ENCODE assay signal across 13 cellular contexts in the genomic region with DNA sequence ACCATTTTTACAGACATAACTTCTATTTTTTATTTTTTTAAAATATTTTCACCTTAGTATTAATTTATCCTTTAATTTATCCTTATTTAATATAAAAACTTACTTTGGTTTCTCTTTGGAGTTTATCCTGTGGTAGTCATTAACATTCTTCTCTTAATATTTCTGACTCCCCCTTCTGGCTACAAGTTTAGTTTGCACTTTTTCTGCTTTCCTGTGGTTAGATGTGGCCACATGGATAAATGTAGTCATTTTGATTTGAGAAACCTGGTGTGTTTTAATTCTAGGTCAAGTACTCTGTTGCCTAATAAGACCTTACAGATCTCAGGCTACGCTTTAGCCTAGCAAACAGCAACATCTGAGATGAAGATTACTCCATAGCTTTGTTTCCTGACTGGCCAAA.
DNase-seq lines count a peak whose midpoint lies in the region; TF ChIP-seq lines count a peak whose summit lies in the region.
"Had no signal": no experiment of that assay in that cellular context is flagged by ENCODE, and none has a peak within 500 bp of the region (broad histone marks: within the 10 kb centered on the region; RNA-seq: fewer than 3 reads in every experiment).

No MANE protein-coding gene starts in this region.

- no peak overlapping the region for H3K27ac ChIP-seq in transverse colon
- H3K27ac ChIP-seq: adrenal gland had no signal

- TF ChIP-seq POLR2A in transverse colon (IDR thresholded peaks at IDR 0.05): no peak

- DNase-seq in AML-193 (lab: John Stamatoyannopoulos, UW): peak; percentile 24 to 26
- peak; percentile 35 for DNase-seq in HT-29 (ENCODE audit: low spot score)
- peak; percentile 47 for DNase-seq in SK-MEL-5 (ENCODE audit: low read depth, low spot score)
- peak; percentile 0 for DNase-seq in fibroblast of villous mesenchyme (ENCODE audit: low read depth)
- no peak for DNase-seq in AG08396 (ENCODE audit: low spot score)
- no peak for DNase-seq in NCI-H146 treated with DMSO at 0.1 percent for 48 hours (lab: John Stamatoyannopoulos, UW; ENCODE audit: unreplicated experiment)
- no peak for DNase-seq in transverse colon
- DNase-seq in T-helper 1 cell: no peak
- DNase-seq: activated CD8-positive, alpha-beta memory T cell treated with anti-CD3 and anti-CD28 coated beads, Interleukin-2, amount 50 U/mL, for 4 hours; adrenal gland; CD8-positive, alpha-beta T cell; islet precursor cell; stimulated activated naive CD8-positive, alpha-beta T cell treated with anti-CD3 and anti-CD28 coated beads, Interleukin-15, Interleukin-2, amounts not matched to agents 100 U/mL and 50 U/mL, for 24 hours had no signal

- no peaks in the 10 kb centered on the region for H3K9me3 ChIP-seq in transverse colon
- H3K9me3 ChIP-seq: adrenal gland had no signal

- in situ Hi-C loops in SK-MEL-5 (cut with HindIII; ENCODE audit: low pct_unique_long_range_greater_than_20kb, low sequenced_read_pairs): no loop called here
- in situ Hi-C loops in transverse colon (cut with MboI; ENCODE audit: low pct_ligation_motif_present in 1 of 4, low pct_unique_long_range_greater_than_20kb in 1 of 4, low sequenced_read_pairs in 3 of 4): no loop called here

- no peak for TF ChIP-seq CTCF in fibroblast of villous mesenchyme (IDR thresholded peaks at IDR 0.05; ENCODE audit: insufficient read depth, low read depth, low read length)
- TF ChIP-seq CTCF in transverse colon (IDR thresholded peaks at IDR 0.05): no peak

- 69 to 100% methylated on average over 1 of the region's 1 CpG for WGBS in transverse colon (ENCODE audit: low coverage in 1 of 2), 2 donors

- intact Hi-C loops in transverse colon (cut with DNase I; ENCODE audit: low total_unique reads): no loop called here

- no peaks in the 10 kb centered on the region for H3K36me3 ChIP-seq in transverse colon
- H3K36me3 ChIP-seq: adrenal gland had no signal

- H3K4me1 ChIP-seq in transverse colon: peaks cover 0 to 3% (median 0%) of the 10 kb centered on the region in 4 donors
- H3K4me1 ChIP-seq: adrenal gland had no signal

- H3K4me3 ChIP-seq in fibroblast of villous mesenchyme (ENCODE audit: low read depth, low read length): no peak overlapping the region
- H3K4me3 ChIP-seq in transverse colon: no peak overlapping the region
- H3K4me3 ChIP-seq: adrenal gland had no signal

- TF ChIP-seq EP300 in transverse colon (IDR thresholded peaks at IDR 0.05; ENCODE audit: low read depth): no peak

- no peaks in the 10 kb centered on the region for H3K27me3 ChIP-seq in transverse colon
- H3K27me3 ChIP-seq: adrenal gland had no signal

Comparison
In these comparisons a context has a peak if more than half of its experiments do, and no peak if none do; other contexts are left out.
1. DNase-seq: peak in AML-193 (2 of 2), HT-29 (single experiment), SK-MEL-5 (single experiment) and fibroblast of villous mesenchyme (single experiment); none in AG08396 (single experiment), NCI-H146 treated with DMSO at 0.1 percent for 48 hours (single experiment), transverse colon (single experiment) and T-helper 1 cell (0 of 5).